ENCODE assay signal across 9 cellular contexts in genomic region chr2:118847447-118848172, GRCh38. TPM values are rescaled to one million over a fixed set of nuclear protein-coding genes. Genes with fewer than 3 reads are reported as not detected.
DNase-seq lines count a peak whose midpoint lies in the region; ATAC-seq, FAIRE-seq and TF ChIP-seq lines count a peak whose summit lies in the region.
"Had no signal": no experiment of that assay in that cellular context is flagged by ENCODE, and none has a peak within 500 bp of the region (broad histone marks: within the 10 kb centered on the region; RNA-seq: fewer than 3 reads in every experiment).

Gene EN1 (minus strand): TSS chr2:118847648. CDS start chr2:118847167, 481 bp downstream.

- H3K27me3 ChIP-seq in parathyroid adenoma (ENCODE audit: control insufficient read depth, insufficient read depth, low read length) (peaks cover 21% of the 10 kb centered on the region), tibial nerve (peaks cover 10 to 96% of the 10 kb centered on the region in 2 donors)

- H3K27ac ChIP-seq in parathyroid adenoma (no peak within 1 kb of the TSS), tibial nerve (no peak within 1 kb of the TSS)

- H2AFZ ChIP-seq in parathyroid adenoma = peak within 1 kb of the TSS; percentile 8

- no peaks in the 10 kb centered on the region for H3K79me2 ChIP-seq in parathyroid adenoma

- TF ChIP-seq EP300 in tibial nerve (IDR thresholded peaks at IDR 0.05) = peak in 1 of 2 donors; percentile 19

- DNase-seq in Daoy (ENCODE audit: low read depth) (peak; percentile 96), NCI-H82 (lab: John Stamatoyannopoulos, UW) (peak; percentile 86), tibial nerve (ENCODE audit: low spot score in 2 of 2) (no peak), HTR-8/SVneo (ENCODE audit: insufficient read length, low spot score) (no peak), NCI-H2029 treated with DMSO at 0.1 percent for 48 hours (lab: John Stamatoyannopoulos, UW) (no peak)
- DNase-seq in activated effector memory CD4-positive, alpha-beta T cell treated with anti-CD3 and anti-CD28 coated beads, Interleukin-2, amount 50 U/mL, for 16 hours = no peak
- DNase-seq: effector CD4-positive, alpha-beta T cell had no signal

- no peaks in the 10 kb centered on the region for H3K36me3 ChIP-seq in parathyroid adenoma (ENCODE audit: control insufficient read depth, insufficient read depth, low read length)
- H3K36me3 ChIP-seq in tibial nerve = no peaks in the 10 kb centered on the region

- H3K4me1 ChIP-seq in parathyroid adenoma (no peaks in the 10 kb centered on the region), tibial nerve (peaks cover 0 to 74% (median 15%) of the 10 kb centered on the region in 4 donors)

- no peak for TF ChIP-seq POLR2A in tibial nerve (IDR thresholded peaks at IDR 0.05)

- TF ChIP-seq CTCF in parathyroid adenoma (IDR thresholded peaks at IDR 0.05) = no peak
- TF ChIP-seq CTCF in tibial nerve (IDR thresholded peaks at IDR 0.05) = no peak

- no peak within 1 kb of the TSS for H3K4me3 ChIP-seq in parathyroid adenoma (ENCODE audit: low read depth, low read length)
- H3K4me3 ChIP-seq in tibial nerve = peak within 1 kb of the TSS in 2 of 4 donors; percentile 13 to 51

- H3K4me2 ChIP-seq in parathyroid adenoma (ENCODE audit: low read length) = peak within 1 kb of the TSS; percentile 35

- no peak for FAIRE-seq in HTR-8/SVneo (lab: Jason Lieb, UNC)

- no peak within 1 kb of the TSS for H3K9ac ChIP-seq in parathyroid adenoma

- no peaks in the 10 kb centered on the region for H3K9me3 ChIP-seq in parathyroid adenoma (ENCODE audit: control insufficient read depth, low read length)
- H3K9me3 ChIP-seq in tibial nerve = no peaks in the 10 kb centered on the region

- ATAC-seq in esophagus mucosa = peak; percentile 22

- 4 to 5% methylated on average over 46 of the region's 46 CpGs for WGBS in tibial nerve, 2 donors

RNA-seq across cellular contexts. Expression of gene EN1, which starts in this region (rescaled TPM):
- total RNA-seq in Daoy (2014; rRNA removed; shearing (Covaris generic)) = 1.8 and 3.2 TPM in 2 replicates
- total RNA-seq in esophagus mucosa (0.08 TPM), tibial nerve (under 1 TPM in 3 of 4 donors, not detected in 1; 0.63 to 0.90 (median 0.78) TPM)

Comparison
In these comparisons a context has a peak if more than half of its experiments do, and no peak if none do; other contexts are left out.
1. Peak in ATAC-seq in esophagus mucosa; RNA of the gene not detected or under 1 TPM.
2. DNase-seq: peak in Daoy (single experiment) and NCI-H82 (single experiment); none in tibial nerve (0 of 2), HTR-8/SVneo (single experiment), activated effector memory CD4-positive, alpha-beta T cell treated with anti-CD3 and anti-CD28 coated beads, Interleukin-2, amount 50 U/mL, for 16 hours (single experiment) and NCI-H2029 treated with DMSO at 0.1 percent for 48 hours (single experiment).